In genomic region chr22:40499187-40499753, GRCh38 we compare ENCODE assay signal across 9 cellular contexts.
DNase-seq lines count a peak whose midpoint lies in the region; ATAC-seq, FAIRE-seq and TF ChIP-seq lines count a peak whose summit lies in the region.
"Had no signal": no experiment of that assay in that cellular context is flagged by ENCODE, and none has a peak within 500 bp of the region (broad histone marks: within the 10 kb centered on the region; RNA-seq: fewer than 3 reads in every experiment).

No MANE protein-coding gene starts in this region.

- no peak for FAIRE-seq in bronchial epithelial cell (lab: Jason Lieb, UNC)

- H3K4me1 Mint-ChIP-seq in mesothelial cell of epicardium: peaks cover 28% of the 10 kb centered on the region

- H3K9me3 Mint-ChIP-seq in mesothelial cell of epicardium: peaks cover 4% of the 10 kb centered on the region

- H3K36me3 ChIP-seq in bronchial epithelial cell (ENCODE audit: control insufficient read depth, insufficient read depth, low read length): no peaks in the 10 kb centered on the region
- H3K36me3 ChIP-seq: neutrophil had no signal

- in situ Hi-C loops in GM13976 (cut with MboI; ENCODE audit: low sequenced_read_pairs, unreplicated experiment): no loop called here

- peak overlapping the region; percentile 92 for H3K27ac Mint-ChIP-seq in mesothelial cell of epicardium

- TF ChIP-seq CTCF in GM13976 (IDR thresholded peaks at IDR 0.05; ENCODE audit: borderline replicate concordance, control extremely low read depth, extremely low read depth, insufficient read depth, missing control alignments) (no peak), bronchial epithelial cell (IDR thresholded peaks at IDR 0.05; ENCODE audit: insufficient read depth, low read length, severe bottlenecking) (no peak), mesothelial cell of epicardium (IDR thresholded peaks at IDR 0.05; ENCODE audit: unreplicated experiment) (no peak)

- peaks cover 8% of the 10 kb centered on the region for H3K36me3 Mint-ChIP-seq in mesothelial cell of epicardium

- H3K27me3 ChIP-seq in bronchial epithelial cell (ENCODE audit: control insufficient read depth, insufficient read depth, low read length): no peaks in the 10 kb centered on the region
- H3K27me3 ChIP-seq: neutrophil had no signal

- DNase-seq in GM13976 (ENCODE audit: low spot score) (peak; percentile 48), NCI-H226 (peak; percentile 82), bronchial epithelial cell (ENCODE audit: low read depth) (peak; percentile 94), mesothelial cell of epicardium (ENCODE audit: low spot score in 2 of 2, unreplicated experiment in 2 of 2) (no peak), NCI-H2196 treated with DMSO at 0.1 percent for 48 hours (lab: John Stamatoyannopoulos, UW; ENCODE audit: unreplicated experiment) (no peak), SK-N-DZ (ENCODE audit: low spot score) (no peak), medulla oblongata (ENCODE audit: extremely low spot score) (no peak)

- peak overlapping the region; percentile 2 for H3K4me3 Mint-ChIP-seq in mesothelial cell of epicardium

- H3K4me3 ChIP-seq in bronchial epithelial cell (ENCODE audit: low read depth, low read length): no peak overlapping the region

- no peaks in the 10 kb centered on the region for H3K27me3 Mint-ChIP-seq in mesothelial cell of epicardium (ENCODE audit: low read depth)

- ATAC-seq in HG02763 (IDR thresholded peaks at IDR 0.05; ENCODE audit: unreplicated experiment): no peak

Comparison
In these comparisons a context has a peak if more than half of its experiments do, and no peak if none do; other contexts are left out.
1. DNase-seq: peak in GM13976 (single experiment), NCI-H226 (single experiment) and bronchial epithelial cell (single experiment); none in mesothelial cell of epicardium (0 of 2), NCI-H2196 treated with DMSO at 0.1 percent for 48 hours (single experiment), SK-N-DZ (single experiment) and medulla oblongata (single experiment).